ENCODE assay signal across 26 cellular contexts in the genomic region with DNA sequence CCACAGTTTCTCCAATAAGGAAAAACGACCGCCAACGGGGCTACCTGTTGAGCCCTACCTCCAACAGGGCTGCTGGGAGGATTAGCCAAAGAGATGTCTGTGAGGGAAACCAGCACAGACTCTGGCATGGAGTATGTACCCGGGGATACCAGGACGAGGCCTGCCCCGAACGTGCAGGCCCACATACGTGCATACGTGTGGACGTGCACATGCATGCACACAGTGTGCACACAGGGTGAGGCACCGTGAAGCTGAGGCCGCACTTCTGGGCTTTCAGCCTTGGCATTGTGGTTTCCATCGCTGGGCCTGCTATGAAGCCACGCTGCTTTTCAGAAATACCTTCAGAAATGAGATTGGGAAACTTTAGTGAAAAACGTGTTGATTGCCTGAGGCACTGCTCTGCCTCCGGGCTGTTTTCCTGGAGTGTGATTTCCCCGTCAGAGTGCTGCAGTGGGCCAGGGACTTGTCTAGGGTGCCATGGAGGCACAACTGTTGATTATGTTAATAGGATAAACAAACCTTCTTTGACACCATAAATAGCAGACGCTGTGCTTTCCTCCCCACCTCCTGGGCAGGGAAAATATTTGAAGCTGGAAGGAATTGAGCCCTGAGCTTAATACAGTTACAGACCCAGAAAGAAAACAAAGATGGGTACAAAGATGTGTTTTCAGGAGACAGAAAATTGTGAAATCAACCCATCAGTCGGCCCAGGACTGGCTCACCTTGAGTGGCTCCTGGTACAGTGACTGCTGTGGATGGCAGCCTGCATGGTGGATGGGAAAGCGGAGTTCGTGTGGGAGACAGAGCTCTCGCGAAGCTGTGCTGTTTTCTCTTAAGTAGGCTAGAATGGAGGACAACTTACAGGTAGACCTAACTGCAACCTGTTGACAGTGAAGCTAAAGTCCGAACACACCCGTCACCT.
DNase-seq lines count a peak whose midpoint lies in the region; TF ChIP-seq lines count a peak whose summit lies in the region.
"Had no signal": no experiment of that assay in that cellular context is flagged by ENCODE, and none has a peak within 500 bp of the region (broad histone marks: within the 10 kb centered on the region; RNA-seq: fewer than 3 reads in every experiment).

No MANE protein-coding gene starts in this region.

- H3K4me3 Mint-ChIP-seq in activated naive CD4-positive, alpha-beta T cell treated with anti-CD3 and anti-CD28 coated beads for 36 hours = no peak overlapping the region
- H3K4me3 Mint-ChIP-seq: activated naive CD4-positive, alpha-beta T cell treated with anti-CD3 and anti-CD28 coated beads, Interleukin-2, amount 50 U/mL, for 24 hours; CD4-positive, alpha-beta memory T cell; HFFc6; memory B cell; T-helper 17 cell had no signal

- TF ChIP-seq EP300 in transverse colon (IDR thresholded peaks at IDR 0.05; ENCODE audit: low read depth) = no peak

- TF ChIP-seq POLR2A in transverse colon (IDR thresholded peaks at IDR 0.05) (no peak), testis (IDR thresholded peaks at IDR 0.05) (no peak)

- H3K27ac Mint-ChIP-seq in activated naive CD4-positive, alpha-beta T cell treated with anti-CD3 and anti-CD28 coated beads for 36 hours = no peak overlapping the region
- H3K27ac Mint-ChIP-seq: activated naive CD4-positive, alpha-beta T cell treated with anti-CD3 and anti-CD28 coated beads, Interleukin-2, amount 50 U/mL, for 24 hours; HFFc6; memory B cell had no signal

- no peak overlapping the region for H3K56ac ChIP-seq in mesendoderm (ENCODE audit: low read length)

- H3K4me1 Mint-ChIP-seq in activated naive CD4-positive, alpha-beta T cell treated with anti-CD3 and anti-CD28 coated beads for 36 hours (ENCODE audit: low read depth) = peaks cover 21% of the 10 kb centered on the region

- no peak overlapping the region for H2AK5ac ChIP-seq in mesendoderm (ENCODE audit: low read length)

- no CpG with 5 or more reads among the region's 25 CpGs for WGBS in mesendoderm (ENCODE audit: extremely low coverage, insufficient coverage, low lambda C conversion rate)
- WGBS in transverse colon (ENCODE audit: low coverage in 1 of 2), 2 donors = 87 to 90% methylated on average over 6 to 25 of the region's 25 CpGs
- WGBS in testis, 2 donors = 91 to 92% methylated on average over 24 to 25 of the region's 25 CpGs

- H3K27ac ChIP-seq in coronary artery (no peak overlapping the region), mesendoderm (ENCODE audit: low read depth, low read length) (no peak overlapping the region), transverse colon (peak overlapping the region; percentile 11 to 82 (median 78)), testis (no peak overlapping the region)
- H3K27ac ChIP-seq: ascending aorta, dorsolateral prefrontal cortex, SK-N-MC, thyroid gland had no signal

- H3K27me3 ChIP-seq in mesendoderm (ENCODE audit: insufficient read depth, low read length, poor library complexity) (no peaks in the 10 kb centered on the region), transverse colon (no peaks in the 10 kb centered on the region), testis (no peaks in the 10 kb centered on the region)
- H3K27me3 ChIP-seq: ascending aorta, dorsolateral prefrontal cortex, thyroid gland had no signal

- no peak overlapping the region for H2BK15ac ChIP-seq in mesendoderm (replicated peaks; ENCODE audit: low read depth)

- H3K79me1 ChIP-seq in mesendoderm (ENCODE audit: low read length) = no peaks in the 10 kb centered on the region

- H3K23ac ChIP-seq in mesendoderm (ENCODE audit: low read length) = no peak overlapping the region

- no peak overlapping the region for H3K4me2 ChIP-seq in mesendoderm (ENCODE audit: low read length)

- no peak overlapping the region for H3K4ac ChIP-seq in mesendoderm (ENCODE audit: low read depth, low read length)

- no peak overlapping the region for H3K9ac ChIP-seq in mesendoderm (ENCODE audit: low read length)

- peaks cover 6% of the 10 kb centered on the region for H3K36me3 Mint-ChIP-seq in activated naive CD4-positive, alpha-beta T cell treated with anti-CD3 and anti-CD28 coated beads for 36 hours (ENCODE audit: low read depth)
- H3K36me3 Mint-ChIP-seq: memory B cell had no signal

- no peak overlapping the region for H2BK5ac ChIP-seq in mesendoderm (ENCODE audit: low read length)

- in situ Hi-C loops in transverse colon (cut with MboI; ENCODE audit: low pct_ligation_motif_present in 1 of 4, low pct_unique_long_range_greater_than_20kb in 1 of 4, low sequenced_read_pairs in 3 of 4) = loop anchor here in 3 of 4 donors (25.0 kb wide), 2 partner anchors 107 to 332 kb away; a partner anchor contains a TSS

- H2BK120ac ChIP-seq in mesendoderm (ENCODE audit: low read depth, low read length) = no peak overlapping the region

- no peaks in the 10 kb centered on the region for H3K36me3 ChIP-seq in mesendoderm (ENCODE audit: control insufficient read depth, insufficient read depth, low read length)
- no peaks in the 10 kb centered on the region for H3K36me3 ChIP-seq in transverse colon
- no peaks in the 10 kb centered on the region for H3K36me3 ChIP-seq in testis (ENCODE audit: low read depth, missing control alignments)
- H3K36me3 ChIP-seq: ascending aorta, thyroid gland had no signal

- intact Hi-C loops in transverse colon (cut with DNase I; ENCODE audit: low total_unique reads) = no loop called here
- intact Hi-C loops in activated naive CD4-positive, alpha-beta T cell treated with anti-CD3 and anti-CD28 coated beads for 36 hours (cut with micrococcal nuclease) = no loop called here
- intact Hi-C loops in testis (cut with DNase I; ENCODE audit: low total_unique reads) = no loop called here

- H4K8ac ChIP-seq in mesendoderm (ENCODE audit: low read depth, low read length) = no peak overlapping the region

- H3K9me3 ChIP-seq in transverse colon (no peaks in the 10 kb centered on the region), testis (no peaks in the 10 kb centered on the region)
- H3K9me3 ChIP-seq: ascending aorta, thyroid gland had no signal

- no peak overlapping the region for H3K18ac ChIP-seq in mesendoderm (ENCODE audit: low read length)

- no peak overlapping the region for H3K4me3 ChIP-seq in coronary artery
- H3K4me3 ChIP-seq in mesendoderm (ENCODE audit: low read length) = no peak overlapping the region
- no peak overlapping the region for H3K4me3 ChIP-seq in transverse colon
- H3K4me3 ChIP-seq in testis = no peak overlapping the region
- H3K4me3 ChIP-seq: ascending aorta, dorsolateral prefrontal cortex, SK-N-MC, thyroid gland had no signal

- no peaks in the 10 kb centered on the region for H3K79me2 ChIP-seq in mesendoderm (ENCODE audit: control insufficient read depth, insufficient read depth, low read length)

- TF ChIP-seq CTCF in coronary artery (IDR thresholded peaks at IDR 0.05) = no peak
- TF ChIP-seq CTCF in transverse colon (IDR thresholded peaks at IDR 0.05) = no peak
- TF ChIP-seq CTCF in testis (IDR thresholded peaks at IDR 0.05) = no peak

- H3K4me1 ChIP-seq in mesendoderm (ENCODE audit: control insufficient read depth, low read depth, low read length) (peaks cover 4% of the 10 kb centered on the region), transverse colon (peaks cover 33 to 54% (median 46%) of the 10 kb centered on the region in 4 donors), testis (peaks cover 11% of the 10 kb centered on the region)

- no peak overlapping the region for H4K5ac ChIP-seq in mesendoderm (ENCODE audit: low read length)

- H3K27me3 Mint-ChIP-seq in activated naive CD4-positive, alpha-beta T cell treated with anti-CD3 and anti-CD28 coated beads for 36 hours (ENCODE audit: low read depth) = no peaks in the 10 kb centered on the region
- H3K27me3 Mint-ChIP-seq: activated naive CD4-positive, alpha-beta T cell treated with anti-CD3 and anti-CD28 coated beads, Interleukin-2, amount 50 U/mL, for 24 hours; CD4-positive, alpha-beta memory T cell; memory B cell; T-helper 17 cell had no signal

- peak; percentile 48 for DNase-seq in activated CD8-positive, alpha-beta memory T cell treated with anti-CD3 and anti-CD28 coated beads for 24 hours
- no peak for DNase-seq in activated CD8-positive, alpha-beta memory T cell treated with anti-CD3 and anti-CD28 coated beads, Interleukin-2, amount 50 U/mL, for 4 hours
- DNase-seq in coronary artery (ENCODE audit: low spot score) (peak; percentile 29), mesendoderm (peak; percentile 30), transverse colon (no peak), testis (no peak), SKM-1 (lab: John Stamatoyannopoulos, UW; ENCODE audit: unreplicated experiment) (no peak)
- DNase-seq in activated naive CD4-positive, alpha-beta T cell treated with anti-CD3 and anti-CD28 coated beads for 36 hours = no peak
- DNase-seq: 8988T; CD4-positive, alpha-beta memory T cell; central memory CD4-positive, alpha-beta T cell; HFFc6; KG1; NCI-H1694; NCI-H2171 treated with DMSO at 0.1 percent for 48 hours; NCI-H524 treated with DMSO at 0.1 percent for 48 hours; retina; stimulated activated CD4-positive, alpha-beta T cell treated with anti-CD3 and anti-CD28 coated beads, Interleukin-4, amount 100 ng/mL, for 4 hours; stimulated activated naive CD4-positive, alpha-beta T cell treated with Interleukin-2 at 50 U/mL for 16 hours; T-helper 17 cell; thyroid gland had no signal

- peaks cover 1% of the 10 kb centered on the region for H3K9me3 Mint-ChIP-seq in activated naive CD4-positive, alpha-beta T cell treated with anti-CD3 and anti-CD28 coated beads for 36 hours
- H3K9me3 Mint-ChIP-seq: activated naive CD4-positive, alpha-beta T cell treated with anti-CD3 and anti-CD28 coated beads, Interleukin-2, amount 50 U/mL, for 24 hours; CD4-positive, alpha-beta memory T cell; memory B cell had no signal

- CTCF ChIA-PET in activated naive CD4-positive, alpha-beta T cell treated with anti-CD3 and anti-CD28 coated beads for 36 hours (lab: Charles Lee) = interaction anchor here (0.6 to 1.3 kb wide), 3 partner anchors 10 to 36 kb away, joined by 3 read pairs; no protein-coding TSS in a partner anchor

Comparison
In these comparisons a context has a peak if more than half of its experiments do, and no peak if none do; other contexts are left out.
1. DNase-seq: peak in activated CD8-positive, alpha-beta memory T cell treated with anti-CD3 and anti-CD28 coated beads for 24 hours (single experiment), coronary artery (single experiment) and mesendoderm (single experiment); none in activated CD8-positive, alpha-beta memory T cell treated with anti-CD3 and anti-CD28 coated beads, Interleukin-2, amount 50 U/mL, for 4 hours (single experiment), transverse colon (single experiment), activated naive CD4-positive, alpha-beta T cell treated with anti-CD3 and anti-CD28 coated beads for 36 hours (single experiment), testis (single experiment) and SKM-1 (single experiment).
2. H3K27ac ChIP-seq: peak in transverse colon (4 of 4); none in coronary artery (0 of 2), mesendoderm (single experiment) and testis (0 of 2).